In the genomic region with DNA sequence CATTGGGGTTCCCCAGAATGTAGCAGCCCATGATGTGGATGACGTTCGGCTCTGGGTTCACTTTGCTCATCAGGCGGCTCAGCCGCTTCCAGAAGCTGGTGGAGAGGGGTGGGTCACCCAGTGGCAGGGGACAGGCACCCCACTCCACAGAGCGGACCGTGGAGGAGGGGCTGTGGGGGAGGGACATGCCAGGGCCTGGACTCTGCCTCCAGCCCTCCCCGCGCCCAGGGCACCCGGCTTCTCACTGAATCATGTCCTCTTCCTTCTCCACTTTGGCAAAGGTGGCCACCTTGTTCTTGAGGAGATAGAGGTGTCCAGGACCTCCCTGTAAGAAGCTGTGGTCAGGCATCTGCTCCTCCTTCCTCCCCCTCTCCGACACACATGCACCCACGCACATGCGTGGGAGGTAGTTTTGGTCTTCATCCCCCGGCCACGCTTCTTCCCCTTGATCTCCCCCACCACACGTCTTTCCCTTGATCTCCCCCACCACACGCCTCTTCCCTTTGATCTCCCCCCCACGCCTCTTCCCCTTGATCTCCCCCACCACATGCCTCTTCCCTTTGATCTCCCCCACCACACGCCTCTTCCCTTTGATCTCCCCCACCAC, we compare ENCODE assay signal across 19 cellular contexts. TPM values are rescaled to one million over a fixed set of nuclear protein-coding genes. Genes with fewer than 3 reads are reported as not detected.
DNase-seq lines count a peak whose midpoint lies in the region; ATAC-seq, FAIRE-seq and TF ChIP-seq lines count a peak whose summit lies in the region.
"Had no signal": no experiment of that assay in that cellular context is flagged by ENCODE, and none has a peak within 500 bp of the region (broad histone marks: within the 10 kb centered on the region; RNA-seq: fewer than 3 reads in every experiment).

No MANE protein-coding gene starts in this region.

- peaks cover 27% of the 10 kb centered on the region for H3K36me3 Mint-ChIP-seq in activated CD4-positive, alpha-beta T cell treated with anti-CD3 and anti-CD28 coated beads, Interleukin-2, amount 10 ng/mL, durations not matched to agents 24 days and 14 days (ENCODE audit: low read depth)
- H3K36me3 Mint-ChIP-seq in CD8-positive, alpha-beta memory T cell = no peaks in the 10 kb centered on the region
- peaks cover 42% of the 10 kb centered on the region for H3K36me3 Mint-ChIP-seq in activated CD8-positive, alpha-beta T cell treated with anti-CD3 and anti-CD28 coated beads for 36 hours (ENCODE audit: low read depth)
- H3K36me3 Mint-ChIP-seq in natural killer cell treated with Interleukin-12 subunit alpha and Interleukin-12 subunit beta and Interleukin-15 and Interleukin-18, amount 100 ng/mL, for 72 hours = no peaks in the 10 kb centered on the region

- H3K27me3 ChIP-seq in CD8-positive, alpha-beta memory T cell (ENCODE audit: insufficient read depth, low read length, poor library complexity, severe bottlenecking) = no peaks in the 10 kb centered on the region
- H3K27me3 ChIP-seq in breast epithelium = no peaks in the 10 kb centered on the region

- ATAC-seq in activated CD8-positive, alpha-beta T cell treated with anti-CD3 and anti-CD28 coated beads for 36 hours = no peak
- no peak for ATAC-seq in natural killer cell treated with Interleukin-12 subunit alpha and Interleukin-12 subunit beta and Interleukin-15 and Interleukin-18, amount 100 ng/mL, for 72 hours

- H3K9me3 Mint-ChIP-seq in activated CD4-positive, alpha-beta T cell treated with anti-CD3 and anti-CD28 coated beads, Interleukin-2, amount 10 ng/mL, durations not matched to agents 24 days and 14 days = no peaks in the 10 kb centered on the region
- peaks cover 0 to 6% (median 0%) of the 10 kb centered on the region in 5 donors for H3K9me3 Mint-ChIP-seq in CD8-positive, alpha-beta memory T cell
- H3K9me3 Mint-ChIP-seq in activated CD8-positive, alpha-beta T cell treated with anti-CD3 and anti-CD28 coated beads for 36 hours = no peaks in the 10 kb centered on the region
- H3K9me3 Mint-ChIP-seq in natural killer cell treated with Interleukin-12 subunit alpha and Interleukin-12 subunit beta and Interleukin-15 and Interleukin-18, amount 100 ng/mL, for 72 hours = no peaks in the 10 kb centered on the region
- H3K9me3 Mint-ChIP-seq: activated naive CD4-positive, alpha-beta T cell treated with anti-CD3 and anti-CD28 coated beads, Interleukin-2, amount 50 U/mL, for 24 hours; mesothelial cell of epicardium had no signal

- no peaks in the 10 kb centered on the region for H3K9me3 ChIP-seq in CD8-positive, alpha-beta memory T cell (ENCODE audit: low read length)
- H3K9me3 ChIP-seq in breast epithelium = no peaks in the 10 kb centered on the region
- H3K9me3 ChIP-seq: A549 had no signal

- H3K4me1 Mint-ChIP-seq in activated CD4-positive, alpha-beta T cell treated with anti-CD3 and anti-CD28 coated beads, Interleukin-2, amount 10 ng/mL, durations not matched to agents 24 days and 14 days = peaks cover 22% of the 10 kb centered on the region
- H3K4me1 Mint-ChIP-seq in CD8-positive, alpha-beta memory T cell = peaks cover 29 to 42% (median 37%) of the 10 kb centered on the region in 3 donors
- H3K4me1 Mint-ChIP-seq in activated CD8-positive, alpha-beta T cell treated with anti-CD3 and anti-CD28 coated beads for 36 hours (ENCODE audit: low read depth) = peaks cover 33% of the 10 kb centered on the region
- H3K4me1 Mint-ChIP-seq in natural killer cell treated with Interleukin-12 subunit alpha and Interleukin-12 subunit beta and Interleukin-15 and Interleukin-18, amount 100 ng/mL, for 72 hours (ENCODE audit: low read depth in 2 of 2) = peaks cover 12 to 21% of the 10 kb centered on the region in 2 donors

- intact Hi-C loops in activated CD4-positive, alpha-beta T cell treated with anti-CD3 and anti-CD28 coated beads, Interleukin-2, amount 10 ng/mL, durations not matched to agents 24 days and 14 days (cut with micrococcal nuclease) = loop anchor here (5.0 to 10.0 kb wide), 2 partner anchors 655 to 968 kb away; a partner anchor contains a TSS
- intact Hi-C loops in activated CD8-positive, alpha-beta T cell treated with anti-CD3 and anti-CD28 coated beads for 36 hours (cut with micrococcal nuclease) = no loop called here
- intact Hi-C loops in breast epithelium (cut with DNase I; ENCODE audit: low total_unique reads) = no loop called here

- POLR2A ChIA-PET in CD8-positive, alpha-beta memory T cell (lab: Charles Lee) = no interaction called here
- POLR2A ChIA-PET in activated CD8-positive, alpha-beta T cell treated with anti-CD3 and anti-CD28 coated beads for 36 hours (lab: Charles Lee) = interaction anchor here (0.9 kb wide), 1 partner anchor 28 kb away, joined by 4 read pairs; a partner anchor contains a TSS

- H3K27me3 Mint-ChIP-seq in activated CD4-positive, alpha-beta T cell treated with anti-CD3 and anti-CD28 coated beads, Interleukin-2, amount 10 ng/mL, durations not matched to agents 24 days and 14 days = no peaks in the 10 kb centered on the region
- H3K27me3 Mint-ChIP-seq in CD8-positive, alpha-beta memory T cell = peaks cover 2 to 4% of the 10 kb centered on the region in 2 donors
- H3K27me3 Mint-ChIP-seq in activated CD8-positive, alpha-beta T cell treated with anti-CD3 and anti-CD28 coated beads for 36 hours = peaks cover 1% of the 10 kb centered on the region
- peaks cover 0 to 2% of the 10 kb centered on the region in 2 donors for H3K27me3 Mint-ChIP-seq in natural killer cell treated with Interleukin-12 subunit alpha and Interleukin-12 subunit beta and Interleukin-15 and Interleukin-18, amount 100 ng/mL, for 72 hours
- H3K27me3 Mint-ChIP-seq: activated naive CD4-positive, alpha-beta T cell treated with anti-CD3 and anti-CD28 coated beads, Interleukin-2, amount 50 U/mL, for 24 hours had no signal

- FAIRE-seq in GM12891 (lab: Jason Lieb, UNC) = no peak
- FAIRE-seq: A549, H1 had no signal

- CTCF ChIA-PET in CD8-positive, alpha-beta memory T cell (lab: Charles Lee) = no interaction called here
- CTCF ChIA-PET in activated CD8-positive, alpha-beta T cell treated with anti-CD3 and anti-CD28 coated beads for 36 hours (lab: Charles Lee) = no interaction called here

- H3K36me3 ChIP-seq in CD8-positive, alpha-beta memory T cell (ENCODE audit: insufficient read depth, low read length) = no peaks in the 10 kb centered on the region
- no peaks in the 10 kb centered on the region for H3K36me3 ChIP-seq in breast epithelium

- TF ChIP-seq CTCF in activated CD8-positive, alpha-beta T cell treated with anti-CD3 and anti-CD28 coated beads for 36 hours (IDR thresholded peaks at IDR 0.05) = no peak
- no peak for TF ChIP-seq CTCF in breast epithelium (IDR thresholded peaks at IDR 0.05)

- peak overlapping the region; percentile 48 for H3K27ac Mint-ChIP-seq in activated CD4-positive, alpha-beta T cell treated with anti-CD3 and anti-CD28 coated beads, Interleukin-2, amount 10 ng/mL, durations not matched to agents 24 days and 14 days
- peak overlapping the region; percentile 63 to 94 (median 84) for H3K27ac Mint-ChIP-seq in CD8-positive, alpha-beta memory T cell
- peak overlapping the region; percentile 57 for H3K27ac Mint-ChIP-seq in activated CD8-positive, alpha-beta T cell treated with anti-CD3 and anti-CD28 coated beads for 36 hours
- no peak overlapping the region for H3K27ac Mint-ChIP-seq in natural killer cell treated with Interleukin-12 subunit alpha and Interleukin-12 subunit beta and Interleukin-15 and Interleukin-18, amount 100 ng/mL, for 72 hours
- H3K27ac Mint-ChIP-seq: mesothelial cell of epicardium had no signal

- H3K4me1 ChIP-seq in CD8-positive, alpha-beta memory T cell (ENCODE audit: insufficient read depth, low read length) = peaks cover 57% of the 10 kb centered on the region
- H3K4me1 ChIP-seq in breast epithelium = peaks cover 4 to 10% of the 10 kb centered on the region in 2 donors

- TF ChIP-seq POLR2A in GM12891 (IDR thresholded peaks at IDR 0.05; ENCODE audit: low read depth, low read length) (no peak), breast epithelium (IDR thresholded peaks at IDR 0.05) (no peak)

- DNase-seq in activated CD4-positive, alpha-beta T cell treated with anti-CD3 and anti-CD28 coated beads, Interleukin-2, amount 10 ng/mL, durations not matched to agents 24 days and 14 days = peak; percentile 79
- no peak for DNase-seq in activated CD4-positive, alpha-beta T cell treated with anti-CD3 and anti-CD28 coated beads for 48 hours
- peak; percentile 33 to 81 (median 69) for DNase-seq in CD8-positive, alpha-beta memory T cell
- peak; percentile 66 for DNase-seq in activated CD8-positive, alpha-beta T cell treated with anti-CD3 and anti-CD28 coated beads for 36 hours
- peak; percentile 63 for DNase-seq in natural killer cell treated with Interleukin-12 subunit alpha and Interleukin-12 subunit beta and Interleukin-15 and Interleukin-18, amount 100 ng/mL, for 72 hours (ENCODE audit: low spot score)
- DNase-seq in GM12891 (ENCODE audit: insufficient read length, low spot score) = no peak
- no peak for DNase-seq in breast epithelium (ENCODE audit: low spot score in 2 of 2)
- no peak for DNase-seq in NCI-H1436 (lab: John Stamatoyannopoulos, UW)
- DNase-seq: cortex of kidney, NCI-H1105 treated with DMSO at 0.1 percent for 48 hours, NCI-H510A treated with DMSO at 0.1 percent for 48 hours had no signal

- no peak overlapping the region for H3K27ac ChIP-seq in CD8-positive, alpha-beta memory T cell (ENCODE audit: low read depth, low read length)
- no peak overlapping the region for H3K27ac ChIP-seq in breast epithelium
- H3K27ac ChIP-seq: A549, VCaP had no signal

- no peak overlapping the region for H3K4me3 Mint-ChIP-seq in activated CD4-positive, alpha-beta T cell treated with anti-CD3 and anti-CD28 coated beads, Interleukin-2, amount 10 ng/mL, durations not matched to agents 24 days and 14 days
- peak overlapping the region in 6 of 7 donors; percentile 8 to 88 (median 66) for H3K4me3 Mint-ChIP-seq in CD8-positive, alpha-beta memory T cell
- H3K4me3 Mint-ChIP-seq in activated CD8-positive, alpha-beta T cell treated with anti-CD3 and anti-CD28 coated beads for 36 hours = no peak overlapping the region
- H3K4me3 Mint-ChIP-seq in natural killer cell treated with Interleukin-12 subunit alpha and Interleukin-12 subunit beta and Interleukin-15 and Interleukin-18, amount 100 ng/mL, for 72 hours = no peak overlapping the region
- H3K4me3 Mint-ChIP-seq: activated naive CD4-positive, alpha-beta T cell treated with anti-CD3 and anti-CD28 coated beads, Interleukin-2, amount 50 U/mL, for 24 hours; mesothelial cell of epicardium had no signal

- H3K4me3 ChIP-seq in CD8-positive, alpha-beta memory T cell (ENCODE audit: low read length) = no peak overlapping the region
- H3K4me3 ChIP-seq in breast epithelium = no peak overlapping the region
- H3K4me3 ChIP-seq: A549 had no signal

RNA-seq across cellular contexts. Expression of a gene that starts 8.9 kb away (rescaled TPM):
- total RNA-seq in activated CD4-positive, alpha-beta T cell treated with anti-CD3 and anti-CD28 coated beads, Interleukin-2, amount 10 ng/mL, durations not matched to agents 24 days and 14 days = not detected in 2 replicates
- not detected for total RNA-seq in CD8-positive, alpha-beta memory T cell
- not detected for polyA plus RNA-seq in CD8-positive, alpha-beta memory T cell
- not detected for total RNA-seq in activated CD8-positive, alpha-beta T cell treated with anti-CD3 and anti-CD28 coated beads for 36 hours
- not detected for total RNA-seq in natural killer cell treated with Interleukin-12 subunit alpha and Interleukin-12 subunit beta and Interleukin-15 and Interleukin-18, amount 100 ng/mL, for 72 hours
- polyA plus RNA-seq in GM12891 (2012; ENCODE audit: low read depth, missing spikeins) = not detected
- 1 to 10 TPM in 2 of 3 donors, not detected in 1; 2.0 to 3.2 TPM for total RNA-seq in breast epithelium
- total RNA-seq: Daoy, HT1080 had no signal
- polyA plus RNA-seq: urinary bladder had no signal

RNA-seq across cellular contexts. Expression of a gene that starts 9.1 kb away (rescaled TPM):
- total RNA-seq in activated CD4-positive, alpha-beta T cell treated with anti-CD3 and anti-CD28 coated beads, Interleukin-2, amount 10 ng/mL, durations not matched to agents 24 days and 14 days = 68.6 and 69.6 TPM in 2 replicates
- total RNA-seq in CD8-positive, alpha-beta memory T cell = 10 to 100 TPM; 40.9 to 42.8 TPM
- polyA plus RNA-seq in CD8-positive, alpha-beta memory T cell = 15.4 TPM
- 100 to 1,000 TPM; 112 to 116 TPM for total RNA-seq in activated CD8-positive, alpha-beta T cell treated with anti-CD3 and anti-CD28 coated beads for 36 hours
- 10 to 100 TPM; 17.1 to 36.4 TPM for total RNA-seq in natural killer cell treated with Interleukin-12 subunit alpha and Interleukin-12 subunit beta and Interleukin-15 and Interleukin-18, amount 100 ng/mL, for 72 hours
- polyA plus RNA-seq in GM12891 (2012; ENCODE audit: low read depth, missing spikeins) = 18.6 TPM
- total RNA-seq in breast epithelium = 10 to 100 TPM; 30.9 to 38.4 (median 37.4) TPM

RNA-seq across cellular contexts. Expression of a gene that starts 26.8 kb away (rescaled TPM):
- 0.30 and 0.36 TPM in 2 replicates for total RNA-seq in activated CD4-positive, alpha-beta T cell treated with anti-CD3 and anti-CD28 coated beads, Interleukin-2, amount 10 ng/mL, durations not matched to agents 24 days and 14 days
- under 1 TPM; 0.66 to 0.74 TPM for total RNA-seq in CD8-positive, alpha-beta memory T cell
- 1.3 TPM for polyA plus RNA-seq in CD8-positive, alpha-beta memory T cell
- total RNA-seq in activated CD8-positive, alpha-beta T cell treated with anti-CD3 and anti-CD28 coated beads for 36 hours = under 1 TPM; 0.72 to 0.95 TPM
- total RNA-seq in natural killer cell treated with Interleukin-12 subunit alpha and Interleukin-12 subunit beta and Interleukin-15 and Interleukin-18, amount 100 ng/mL, for 72 hours = under 1 TPM; 0.33 to 0.62 TPM
- polyA plus RNA-seq in GM12891 (2012; ENCODE audit: low read depth, missing spikeins) = 0.89 TPM
- total RNA-seq in breast epithelium = 10 to 100 TPM in 1 of 3 donors, 1 to 10 TPM in 2; 2.9 to 13.8 (median 4.6) TPM
- total RNA-seq: Daoy, HT1080 had no signal

RNA-seq across cellular contexts. Expression of a gene that starts 27.1 kb away (rescaled TPM):
- total RNA-seq in activated CD4-positive, alpha-beta T cell treated with anti-CD3 and anti-CD28 coated beads, Interleukin-2, amount 10 ng/mL, durations not matched to agents 24 days and 14 days = 4.4 and 5.2 TPM in 2 replicates
- total RNA-seq in CD8-positive, alpha-beta memory T cell = 1 to 10 TPM; 4.8 to 6.6 TPM
- polyA plus RNA-seq in CD8-positive, alpha-beta memory T cell = 6.7 TPM
- 1 to 10 TPM; 8.1 to 9.0 TPM for total RNA-seq in activated CD8-positive, alpha-beta T cell treated with anti-CD3 and anti-CD28 coated beads for 36 hours
- total RNA-seq in natural killer cell treated with Interleukin-12 subunit alpha and Interleukin-12 subunit beta and Interleukin-15 and Interleukin-18, amount 100 ng/mL, for 72 hours = 1 to 10 TPM; 7.6 to 7.9 TPM
- polyA plus RNA-seq in GM12891 (2012; ENCODE audit: low read depth, missing spikeins) = 8.5 TPM
- 10 to 100 TPM in 2 of 3 donors, 1 to 10 TPM in 1; 7.7 to 28.7 (median 20.6) TPM for total RNA-seq in breast epithelium

Comparison
In these comparisons a context has a peak if more than half of its experiments do, and no peak if none do; other contexts are left out.
1. DNase-seq: peak in activated CD4-positive, alpha-beta T cell treated with anti-CD3 and anti-CD28 coated beads, Interleukin-2, amount 10 ng/mL, durations not matched to agents 24 days and 14 days (single experiment), CD8-positive, alpha-beta memory T cell (5 of 5), activated CD8-positive, alpha-beta T cell treated with anti-CD3 and anti-CD28 coated beads for 36 hours (single experiment) and natural killer cell treated with Interleukin-12 subunit alpha and Interleukin-12 subunit beta and Interleukin-15 and Interleukin-18, amount 100 ng/mL, for 72 hours (single experiment); none in activated CD4-positive, alpha-beta T cell treated with anti-CD3 and anti-CD28 coated beads for 48 hours (single experiment), GM12891 (single experiment), breast epithelium (0 of 2) and NCI-H1436 (single experiment).
2. H3K27ac Mint-ChIP-seq: peak in activated CD4-positive, alpha-beta T cell treated with anti-CD3 and anti-CD28 coated beads, Interleukin-2, amount 10 ng/mL, durations not matched to agents 24 days and 14 days (single experiment), CD8-positive, alpha-beta memory T cell (8 of 8) and activated CD8-positive, alpha-beta T cell treated with anti-CD3 and anti-CD28 coated beads for 36 hours (single experiment); none in natural killer cell treated with Interleukin-12 subunit alpha and Interleukin-12 subunit beta and Interleukin-15 and Interleukin-18, amount 100 ng/mL, for 72 hours (0 of 2).
3. H3K4me3 Mint-ChIP-seq: peak in CD8-positive, alpha-beta memory T cell (6 of 7); none in activated CD4-positive, alpha-beta T cell treated with anti-CD3 and anti-CD28 coated beads, Interleukin-2, amount 10 ng/mL, durations not matched to agents 24 days and 14 days (single experiment), activated CD8-positive, alpha-beta T cell treated with anti-CD3 and anti-CD28 coated beads for 36 hours (single experiment) and natural killer cell treated with Interleukin-12 subunit alpha and Interleukin-12 subunit beta and Interleukin-15 and Interleukin-18, amount 100 ng/mL, for 72 hours (single experiment).